ENCODE assay signal across 8 cellular contexts in the genomic region with DNA sequence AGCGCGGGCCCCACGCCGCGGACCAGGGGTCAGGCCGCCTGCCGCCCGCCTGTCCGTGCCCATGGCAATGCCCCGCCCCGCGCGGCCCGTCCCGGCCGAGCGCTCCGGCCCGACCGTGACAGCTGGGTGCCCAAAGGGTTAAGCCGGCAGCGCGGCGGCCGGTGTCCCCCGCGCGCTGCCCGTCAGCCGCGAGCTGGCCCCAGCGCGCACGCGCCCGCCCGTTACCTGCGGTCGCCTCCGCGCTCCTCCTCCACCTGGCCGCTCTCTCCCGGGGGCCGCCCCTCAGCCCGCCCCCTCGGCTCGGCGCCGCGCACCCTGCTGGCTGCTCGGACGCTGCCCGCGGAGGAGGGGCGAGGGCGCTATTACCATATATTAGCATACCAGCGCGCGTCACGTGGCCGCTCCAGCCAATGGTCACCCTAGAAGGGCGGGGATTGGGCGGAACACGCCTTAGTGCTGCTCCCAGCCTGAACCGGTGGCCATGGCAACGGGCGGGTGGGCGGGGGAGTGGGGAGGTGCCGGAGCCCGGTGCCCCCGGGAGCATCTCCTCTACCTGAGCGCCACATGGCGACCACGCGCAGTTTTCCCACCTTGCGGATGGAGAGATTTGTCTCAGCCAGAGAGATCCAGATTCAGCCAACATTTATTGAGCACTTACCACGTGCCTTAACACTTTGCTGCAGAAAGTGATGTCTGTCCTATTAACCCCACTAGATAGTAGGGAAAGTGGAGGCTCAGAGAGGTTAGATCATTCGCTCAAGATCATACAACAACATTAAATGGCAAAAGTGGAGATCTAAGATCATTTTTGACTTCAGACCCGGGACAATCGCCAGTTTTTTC. TPM values are rescaled to one million over a fixed set of nuclear protein-coding genes. Genes with fewer than 3 reads are reported as not detected.
DNase-seq lines count a peak whose midpoint lies in the region; ATAC-seq and TF ChIP-seq lines count a peak whose summit lies in the region.

A gene with protein sequence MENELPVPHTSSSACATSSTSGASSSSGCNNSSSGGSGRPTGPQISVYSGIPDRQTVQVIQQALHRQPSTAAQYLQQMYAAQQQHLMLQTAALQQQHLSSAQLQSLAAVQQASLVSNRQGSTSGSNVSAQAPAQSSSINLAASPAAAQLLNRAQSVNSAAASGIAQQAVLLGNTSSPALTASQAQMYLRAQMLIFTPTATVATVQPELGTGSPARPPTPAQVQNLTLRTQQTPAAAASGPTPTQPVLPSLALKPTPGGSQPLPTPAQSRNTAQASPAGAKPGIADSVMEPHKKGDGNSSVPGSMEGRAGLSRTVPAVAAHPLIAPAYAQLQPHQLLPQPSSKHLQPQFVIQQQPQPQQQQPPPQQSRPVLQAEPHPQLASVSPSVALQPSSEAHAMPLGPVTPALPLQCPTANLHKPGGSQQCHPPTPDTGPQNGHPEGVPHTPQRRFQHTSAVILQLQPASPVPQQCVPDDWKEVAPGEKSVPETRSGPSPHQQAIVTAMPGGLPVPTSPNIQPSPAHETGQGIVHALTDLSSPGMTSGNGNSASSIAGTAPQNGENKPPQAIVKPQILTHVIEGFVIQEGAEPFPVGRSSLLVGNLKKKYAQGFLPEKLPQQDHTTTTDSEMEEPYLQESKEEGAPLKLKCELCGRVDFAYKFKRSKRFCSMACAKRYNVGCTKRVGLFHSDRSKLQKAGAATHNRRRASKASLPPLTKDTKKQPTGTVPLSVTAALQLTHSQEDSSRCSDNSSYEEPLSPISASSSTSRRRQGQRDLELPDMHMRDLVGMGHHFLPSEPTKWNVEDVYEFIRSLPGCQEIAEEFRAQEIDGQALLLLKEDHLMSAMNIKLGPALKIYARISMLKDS (minus strand): TSS at position 345 of the 843 bp plus-strand sequence. CDS start 55,556 bp downstream, outside the sequence.

- in situ Hi-C loops in GM13976 (cut with MboI; ENCODE audit: low sequenced_read_pairs, unreplicated experiment), result no loop called here
- in situ Hi-C loops in astrocyte of the cerebellum (cut with HindIII; ENCODE audit: low sequenced_read_pairs), result no loop called here

- WGBS in urinary bladder, result 2% methylated on average over 80 of the region's 80 CpGs

- H3K4me3 ChIP-seq in astrocyte of the cerebellum (ENCODE audit: low read depth, low read length), result peak within 1 kb of the TSS; percentile 74
- peak within 1 kb of the TSS; percentile 75 for H3K4me3 ChIP-seq in urinary bladder (ENCODE audit: low read depth, low read length)

- peak; percentile 92 for ATAC-seq in HG02970 (IDR thresholded peaks at IDR 0.05; ENCODE audit: low FRiP score, unreplicated experiment)

- H3K4me1 ChIP-seq in urinary bladder (ENCODE audit: insufficient read depth), result no peaks in the 10 kb centered on the region

- peak; percentile 97 for DNase-seq in GM13976 (ENCODE audit: low spot score)
- DNase-seq in NCI-H2029 (lab: John Stamatoyannopoulos, UW), result peak; percentile 95
- DNase-seq in T1000 (lab: John Stamatoyannopoulos, UW), result peak; percentile 95
- DNase-seq in astrocyte of the cerebellum (ENCODE audit: low read depth), result peak; percentile 90
- peak; percentile 94 for DNase-seq in hepatic stellate cell (ENCODE audit: low spot score)
- DNase-seq in pulmonary artery endothelial cell (ENCODE audit: low read depth, low spot score), result peak; percentile 82

- no peaks in the 10 kb centered on the region for H3K36me3 ChIP-seq in urinary bladder (ENCODE audit: insufficient read depth)

- TF ChIP-seq CTCF in GM13976 (IDR thresholded peaks at IDR 0.05; ENCODE audit: borderline replicate concordance, control extremely low read depth, extremely low read depth, insufficient read depth, missing control alignments) (peak; percentile 13), astrocyte of the cerebellum (IDR thresholded peaks at IDR 0.05; ENCODE audit: low read depth, low read length, missing control alignments) (no peak)

- no peak within 1 kb of the TSS for H3K27ac ChIP-seq in urinary bladder (ENCODE audit: low read depth)

RNA-seq across cellular contexts. Expression of the gene that starts here (rescaled TPM):
- total RNA-seq in pulmonary artery endothelial cell (80.6 and 84.7 TPM in 2 replicates), urinary bladder (49.2 TPM)
- 179 TPM for polyA plus RNA-seq in urinary bladder
